In genomic region chr4:166886708-166887107, GRCh38 we compare ENCODE assay signal across 3 cellular contexts.
"Had no signal": no experiment of that assay in that cellular context is flagged by ENCODE, and none has a peak within 500 bp of the region (broad histone marks: within the 10 kb centered on the region; RNA-seq: fewer than 3 reads in every experiment).

No MANE protein-coding gene starts in this region.

- H3K4me3 ChIP-seq: GM12878 had no signal

- DNase-seq: GDM1, GF-D8 had no signal
